ENCODE assay signal across 14 cellular contexts in genomic region chr9:14027114-14027812, GRCh38.
DNase-seq lines count a peak whose midpoint lies in the region; ATAC-seq and TF ChIP-seq lines count a peak whose summit lies in the region.
"Had no signal": no experiment of that assay in that cellular context is flagged by ENCODE, and none has a peak within 500 bp of the region (broad histone marks: within the 10 kb centered on the region; RNA-seq: fewer than 3 reads in every experiment).

No MANE protein-coding gene starts in this region.

- H3K36me3 ChIP-seq in mucosa of descending colon (ENCODE audit: low read depth): no peaks in the 10 kb centered on the region
- no peaks in the 10 kb centered on the region for H3K36me3 ChIP-seq in brain microvascular endothelial cell (replicated peaks)

- ATAC-seq in mucosa of descending colon: peak; percentile 88
- ATAC-seq: stimulated activated naive B cell treated with anti-CD40 and anti-IgM and Interleukin-4, amounts not matched to agents 10 μg/mL and 1 μg/mL and 100 μg/mL, for 72 hours had no signal

- DNase-seq in COR-L47 (lab: John Stamatoyannopoulos, UW): peak; percentile 48
- peak; percentile 62 for DNase-seq in NCI-H2196 (lab: John Stamatoyannopoulos, UW; ENCODE audit: unreplicated experiment)
- peak; percentile 72 for DNase-seq in glomerular endothelial cell (ENCODE audit: extremely low read depth, low read depth, low spot score)
- DNase-seq in mucosa of descending colon: peak; percentile 33 to 44 (median 44)
- no peak for DNase-seq in brain microvascular endothelial cell
- DNase-seq in DMS 273 treated with DMSO at 0.1 percent for 48 hours (lab: John Stamatoyannopoulos, UW): no peak
- no peak for DNase-seq in NCI-H82 treated with DMSO at 0.1 percent for 48 hours (lab: John Stamatoyannopoulos, UW; ENCODE audit: unreplicated experiment)
- no peak for DNase-seq in activated CD4-positive, alpha-beta T cell treated with anti-CD3 and anti-CD28 coated beads, Interleukin-2, amount 50 U/mL, for 48 hours
- DNase-seq: activated CD4-positive, alpha-beta T cell treated with anti-CD3 and anti-CD28 coated beads for 48 hours; activated naive CD4-positive, alpha-beta T cell treated with anti-CD3 and anti-CD28 coated beads for 36 hours; effector CD4-positive, alpha-beta T cell; HCEC 1CT; NCI-H1092 treated with DMSO at 0.1 percent for 48 hours; stimulated activated naive B cell treated with anti-CD40 and anti-IgM and Interleukin-4, amounts not matched to agents 10 μg/mL and 1 μg/mL and 100 μg/mL, for 72 hours had no signal

- H3K27me3 ChIP-seq in brain microvascular endothelial cell (replicated peaks): no peaks in the 10 kb centered on the region

- peaks cover 5% of the 10 kb centered on the region for H3K4me1 ChIP-seq in mucosa of descending colon (ENCODE audit: low read depth)

- H3K4me3 ChIP-seq in mucosa of descending colon (no peak overlapping the region), brain microvascular endothelial cell (ENCODE audit: low read depth, low read length) (no peak overlapping the region)

- in situ Hi-C loops in brain microvascular endothelial cell (cut with HindIII; ENCODE audit: low pct_ligation_motif_present, low sequenced_read_pairs): no loop called here

- H3K27ac ChIP-seq in brain microvascular endothelial cell: no peak overlapping the region

- TF ChIP-seq CTCF in mucosa of descending colon (IDR thresholded peaks at IDR 0.05) (no peak), brain microvascular endothelial cell (IDR thresholded peaks at IDR 0.05; ENCODE audit: low read depth, low read length, missing control alignments) (no peak)

- intact Hi-C loops in mucosa of descending colon (cut with DNase I, micrococcal nuclease): no loop called here

- no peaks in the 10 kb centered on the region for H3K9me3 ChIP-seq in mucosa of descending colon

Comparison
In these comparisons a context has a peak if more than half of its experiments do, and no peak if none do; other contexts are left out.
1. DNase-seq: peak in COR-L47 (single experiment), NCI-H2196 (single experiment), glomerular endothelial cell (single experiment) and mucosa of descending colon (3 of 3); none in brain microvascular endothelial cell (single experiment), DMS 273 treated with DMSO at 0.1 percent for 48 hours (single experiment), NCI-H82 treated with DMSO at 0.1 percent for 48 hours (single experiment) and activated CD4-positive, alpha-beta T cell treated with anti-CD3 and anti-CD28 coated beads, Interleukin-2, amount 50 U/mL, for 48 hours (0 of 2).